8 cellular contexts compared by ENCODE assay signal in genomic region chr14:100617715-100618693, GRCh38. TPM values are rescaled to one million over a fixed set of nuclear protein-coding genes. Genes with fewer than 3 reads are reported as not detected.
DNase-seq lines count a peak whose midpoint lies in the region; ATAC-seq and TF ChIP-seq lines count a peak whose summit lies in the region.

No MANE protein-coding gene starts in this region.

- H3K9me3 ChIP-seq in right atrium auricular region (no peaks in the 10 kb centered on the region), aorta (ENCODE audit: control insufficient read depth, low read length) (no peaks in the 10 kb centered on the region), gastrocnemius medialis (no peaks in the 10 kb centered on the region)

- TF ChIP-seq POLR2A in gastrocnemius medialis (IDR thresholded peaks at IDR 0.05): no peak

- in situ Hi-C loops in gastrocnemius medialis (cut with MboI; ENCODE audit: low sequenced_read_pairs in 4 of 4): no loop called here

- 4 to 8% methylated on average over 24 of the region's 24 CpGs for WGBS in aorta, 2 donors

- H3K27me3 ChIP-seq in right atrium auricular region: no peaks in the 10 kb centered on the region
- no peaks in the 10 kb centered on the region for H3K27me3 ChIP-seq in aorta (ENCODE audit: control insufficient read depth in 1 of 2, insufficient read depth in 2 of 2, low read length in 1 of 2)
- H3K27me3 ChIP-seq in gastrocnemius medialis: peaks cover 0 to 6% (median 2%) of the 10 kb centered on the region in 3 donors

- H3K27ac ChIP-seq in right atrium auricular region: no peak overlapping the region
- peak overlapping the region; percentile 81 for H3K27ac ChIP-seq in caudate nucleus (ENCODE audit: low read depth, low read length)
- H3K27ac ChIP-seq in aorta (ENCODE audit: low read depth in 1 of 2, low read length in 2 of 2): no peak overlapping the region
- no peak overlapping the region for H3K27ac ChIP-seq in gastrocnemius medialis

- H3K4me1 ChIP-seq in right atrium auricular region: peaks cover 0 to 28% of the 10 kb centered on the region in 2 donors
- no peaks in the 10 kb centered on the region for H3K4me1 ChIP-seq in aorta (ENCODE audit: control insufficient read depth in 1 of 2, insufficient read depth in 2 of 2, low read length in 2 of 2)
- peaks cover 0 to 8% of the 10 kb centered on the region in 2 donors for H3K4me1 ChIP-seq in gastrocnemius medialis

- intact Hi-C loops in Right ventricle myocardium superior (cut with DNase I): no loop called here
- intact Hi-C loops in aorta (cut with DNase I): no loop called here
- intact Hi-C loops in gastrocnemius medialis (cut with DNase I; ENCODE audit: low total_unique reads): no loop called here

- H3K36me3 ChIP-seq in right atrium auricular region (no peaks in the 10 kb centered on the region), aorta (ENCODE audit: control insufficient read depth in 1 of 2, insufficient read depth in 2 of 2, low read length in 1 of 2) (no peaks in the 10 kb centered on the region), gastrocnemius medialis (no peaks in the 10 kb centered on the region)

- H3K4me3 ChIP-seq in right atrium auricular region (no peak overlapping the region), aorta (ENCODE audit: low read length in 2 of 2) (no peak overlapping the region), gastrocnemius medialis (no peak overlapping the region)

- DNase-seq in Right ventricle myocardium superior (peak; percentile 70), right atrium auricular region (ENCODE audit: low spot score) (no peak), caudate nucleus (lab: John Stamatoyannopoulos, UW) (peak in 53 of 61 donors; percentile 21 to 89 (median 67)), medulla oblongata (ENCODE audit: extremely low spot score) (peak; percentile 84), aorta (peak; percentile 70 to 73), NCI-H748 (lab: John Stamatoyannopoulos, UW; ENCODE audit: unreplicated experiment) (no peak), gastrocnemius medialis (no peak)

- ATAC-seq in Right ventricle myocardium superior (ENCODE audit: poor library complexity): peak; percentile 84
- peak; percentile 60 for ATAC-seq in aorta (ENCODE audit: low FRiP score)
- ATAC-seq in GM19463 (IDR thresholded peaks at IDR 0.05; ENCODE audit: unreplicated experiment): no peak
- ATAC-seq in gastrocnemius medialis: no peak

- no peak for TF ChIP-seq CTCF in right atrium auricular region (IDR thresholded peaks at IDR 0.05)
- no peak for TF ChIP-seq CTCF in gastrocnemius medialis (IDR thresholded peaks at IDR 0.05 in 4 of 5, conservative IDR thresholded peaks at IDR 0.05 in 1 of 5)

RNA-seq across cellular contexts. Expression of gene BEGAIN, which starts 30.8 kb away (rescaled TPM):
- 0.46 TPM for total RNA-seq in Right ventricle myocardium superior
- total RNA-seq in right atrium auricular region: 1 to 10 TPM in 1 of 2 donors, under 1 TPM in 1; 0.93 to 5.7 TPM
- 1 to 10 TPM; 1.6 to 2.6 TPM for total RNA-seq in aorta
- polyA plus RNA-seq in aorta: under 1 TPM; 0.28 to 0.38 TPM
- under 1 TPM in 3 of 4 donors, not detected in 1; 0.25 to 0.49 (median 0.26) TPM for total RNA-seq in gastrocnemius medialis

Comparison
In these comparisons a context has a peak if more than half of its experiments do, and no peak if none do; other contexts are left out.
1. DNase-seq: peak in Right ventricle myocardium superior (single experiment), caudate nucleus (53 of 61), medulla oblongata (single experiment) and aorta (2 of 2); none in right atrium auricular region (single experiment), NCI-H748 (single experiment) and gastrocnemius medialis (0 of 2).
2. ATAC-seq: peak in Right ventricle myocardium superior (single experiment) and aorta (single experiment); none in GM19463 (single experiment) and gastrocnemius medialis (0 of 2).